Comparison of ENCODE assay signal across 15 cellular contexts in the genomic region with DNA sequence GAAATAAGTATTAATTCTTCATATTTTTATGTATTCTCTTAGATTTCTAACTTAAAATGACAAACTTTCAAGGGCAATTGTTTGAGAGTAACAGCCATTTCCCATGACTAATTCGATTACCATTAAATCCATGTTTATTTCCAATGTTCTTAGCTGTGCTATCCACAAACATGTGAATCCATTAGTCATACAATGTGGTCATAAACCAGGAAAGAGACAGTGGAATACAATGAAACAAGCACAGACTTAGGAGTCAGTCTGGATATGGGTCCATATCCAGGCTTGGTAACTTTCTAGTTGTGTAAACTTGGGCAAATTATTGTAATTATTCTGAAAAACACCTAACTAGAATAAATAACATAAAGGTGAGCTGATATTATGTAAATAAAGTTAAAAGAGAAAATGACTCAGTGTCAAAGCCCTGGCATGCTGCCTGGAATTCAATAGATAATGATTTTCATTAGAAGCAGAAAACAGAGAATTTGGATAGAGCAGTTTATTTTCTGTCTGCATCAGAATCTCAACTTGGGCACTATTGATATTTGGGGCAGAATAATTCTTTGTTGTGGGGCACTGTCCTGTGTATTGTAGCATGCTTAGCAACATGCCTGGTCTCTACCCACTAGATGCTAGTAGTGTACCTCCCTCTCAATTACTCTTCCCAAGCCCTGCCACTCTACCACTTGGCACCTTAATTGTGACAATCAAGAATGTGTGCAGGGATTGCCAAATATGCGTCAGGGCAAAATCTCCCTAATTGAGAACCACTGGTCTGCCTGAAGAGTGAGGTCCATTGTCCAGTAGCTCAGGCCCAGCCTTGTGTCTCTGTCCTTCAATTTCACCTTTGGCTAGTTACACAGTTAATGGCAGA. TPM values are rescaled to one million over a fixed set of nuclear protein-coding genes. Genes with fewer than 3 reads are reported as not detected.
A peak's percentile ranks its signal among the peaks of the same experiment; 100 is the strongest.
DNase-seq lines count a peak whose midpoint lies in the region; ATAC-seq and TF ChIP-seq lines count a peak whose summit lies in the region.
"Had no signal": no experiment of that assay in that cellular context is flagged by ENCODE, and none has a peak within 500 bp of the region (broad histone marks: within the 10 kb centered on the region; RNA-seq: fewer than 3 reads in every experiment).

No MANE protein-coding gene starts in this region.

- POLR2A ChIA-PET in BJ (lab: Charles Lee), result no interaction called here

- peak; percentile 81 to 88 for ATAC-seq in right cardiac atrium
- no peak for ATAC-seq in stimulated activated effector memory CD8-positive, alpha-beta T cell treated with anti-CD3 and anti-CD28 coated beads, Interleukin-12 subunit alpha, Interleukin-12 subunit beta, amount 100 ng/mL, for 72 hours
- no peak for ATAC-seq in gastrocnemius medialis
- ATAC-seq: GM23338 had no signal

- no peak overlapping the region for H3K27ac Mint-ChIP-seq in stimulated activated effector memory CD8-positive, alpha-beta T cell treated with anti-CD3 and anti-CD28 coated beads, Interleukin-12 subunit alpha, Interleukin-12 subunit beta, amount 100 ng/mL, for 72 hours
- no peak overlapping the region for H3K27ac Mint-ChIP-seq in glutamatergic neuron (ENCODE audit: unreplicated experiment)
- H3K27ac Mint-ChIP-seq: GM23338 had no signal

- no peak overlapping the region for H3K27ac ChIP-seq in right cardiac atrium (ENCODE audit: low read length)
- H3K27ac ChIP-seq in gastrocnemius medialis, result no peak overlapping the region
- H3K27ac ChIP-seq: esophagus squamous epithelium had no signal

- in situ Hi-C loops in gastrocnemius medialis (cut with MboI; ENCODE audit: low sequenced_read_pairs in 4 of 4), result loop anchor here in 2 of 4 donors (25.0 kb wide), 1 partner anchor 842 kb away; no protein-coding TSS in a partner anchor

- TF ChIP-seq CTCF in BJ (IDR thresholded peaks at IDR 0.05; ENCODE audit: insufficient read depth, low read depth, low read length) (no peak), glutamatergic neuron (IDR thresholded peaks at IDR 0.05; ENCODE audit: partially characterized antibody, unreplicated experiment) (no peak), gastrocnemius medialis (IDR thresholded peaks at IDR 0.05 in 4 of 5, conservative IDR thresholded peaks at IDR 0.05 in 1 of 5) (no peak)

- H3K36me3 Mint-ChIP-seq in stimulated activated effector memory CD8-positive, alpha-beta T cell treated with anti-CD3 and anti-CD28 coated beads, Interleukin-12 subunit alpha, Interleukin-12 subunit beta, amount 100 ng/mL, for 72 hours, result no peaks in the 10 kb centered on the region
- no peaks in the 10 kb centered on the region for H3K36me3 Mint-ChIP-seq in glutamatergic neuron (ENCODE audit: unreplicated experiment)

- peak; percentile 34 for DNase-seq in BJ (ENCODE audit: low read depth)
- DNase-seq in NCI-H226, result peak; percentile 16
- DNase-seq in dermis microvascular lymphatic vessel endothelial cell (ENCODE audit: low read depth in 2 of 2), result peak; percentile 72 to 80
- DNase-seq in right cardiac atrium, result no peak
- no peak for DNase-seq in posterior cingulate gyrus
- no peak for DNase-seq in stimulated activated effector memory CD8-positive, alpha-beta T cell treated with anti-CD3 and anti-CD28 coated beads, Interleukin-12 subunit alpha, Interleukin-12 subunit beta, amount 100 ng/mL, for 72 hours (ENCODE audit: low spot score in 2 of 2)
- DNase-seq in glutamatergic neuron, result no peak
- no peak for DNase-seq in gastrocnemius medialis
- DNase-seq: ACHN; activated effector memory CD4-positive, alpha-beta T cell treated with Interleukin-2 at 50 U/mL for 16 hours; esophagus squamous epithelium; MV-4-11; NCI-H2171 had no signal

- 69% methylated on average over 2 of the region's 2 CpGs for WGBS in right cardiac atrium

- intact Hi-C loops in right cardiac atrium (cut with DNase I) (no loop called here), posterior cingulate gyrus (cut with DNase I) (no loop called here), gastrocnemius medialis (cut with DNase I; ENCODE audit: low total_unique reads) (no loop called here)

- no peaks in the 10 kb centered on the region for H3K27me3 Mint-ChIP-seq in glutamatergic neuron (ENCODE audit: unreplicated experiment)

- H3K4me1 ChIP-seq in right cardiac atrium (ENCODE audit: control insufficient read depth, insufficient read depth, low read length), result no peaks in the 10 kb centered on the region
- H3K4me1 ChIP-seq in gastrocnemius medialis, result no peaks in the 10 kb centered on the region

- H3K4me3 ChIP-seq in BJ (ENCODE audit: low read depth, low read length), result no peak overlapping the region
- H3K4me3 ChIP-seq in right cardiac atrium (ENCODE audit: low read length), result no peak overlapping the region
- no peak overlapping the region for H3K4me3 ChIP-seq in gastrocnemius medialis
- H3K4me3 ChIP-seq: esophagus squamous epithelium, GM23338 had no signal

- H3K36me3 ChIP-seq in BJ (ENCODE audit: control insufficient read depth, insufficient read depth, low read length), result no peaks in the 10 kb centered on the region
- no peaks in the 10 kb centered on the region for H3K36me3 ChIP-seq in gastrocnemius medialis
- H3K36me3 ChIP-seq: esophagus squamous epithelium had no signal

- CTCF ChIA-PET in BJ (lab: Yijun Ruan, JAX), result no interaction called here

- H3K27me3 ChIP-seq in BJ (ENCODE audit: control insufficient read depth, insufficient read depth, low read length) (no peaks in the 10 kb centered on the region), right cardiac atrium (ENCODE audit: control insufficient read depth, insufficient read depth) (no peaks in the 10 kb centered on the region), gastrocnemius medialis (no peaks in the 10 kb centered on the region)
- H3K27me3 ChIP-seq: esophagus squamous epithelium had no signal

- H3K9me3 Mint-ChIP-seq in stimulated activated effector memory CD8-positive, alpha-beta T cell treated with anti-CD3 and anti-CD28 coated beads, Interleukin-12 subunit alpha, Interleukin-12 subunit beta, amount 100 ng/mL, for 72 hours, result no peaks in the 10 kb centered on the region
- no peaks in the 10 kb centered on the region for H3K9me3 Mint-ChIP-seq in glutamatergic neuron (ENCODE audit: unreplicated experiment)
- H3K9me3 Mint-ChIP-seq: GM23338 had no signal

- no peak overlapping the region for H3K4me3 Mint-ChIP-seq in stimulated activated effector memory CD8-positive, alpha-beta T cell treated with anti-CD3 and anti-CD28 coated beads, Interleukin-12 subunit alpha, Interleukin-12 subunit beta, amount 100 ng/mL, for 72 hours
- H3K4me3 Mint-ChIP-seq in glutamatergic neuron (ENCODE audit: unreplicated experiment), result no peak overlapping the region
- H3K4me3 Mint-ChIP-seq: GM23338 had no signal

- no peak for TF ChIP-seq POLR2A in gastrocnemius medialis (IDR thresholded peaks at IDR 0.05)

- H3K9me3 ChIP-seq in right cardiac atrium (ENCODE audit: control insufficient read depth, low read length) (no peaks in the 10 kb centered on the region), gastrocnemius medialis (no peaks in the 10 kb centered on the region)
- H3K9me3 ChIP-seq: esophagus squamous epithelium had no signal

- no peaks in the 10 kb centered on the region for H3K4me1 Mint-ChIP-seq in stimulated activated effector memory CD8-positive, alpha-beta T cell treated with anti-CD3 and anti-CD28 coated beads, Interleukin-12 subunit alpha, Interleukin-12 subunit beta, amount 100 ng/mL, for 72 hours
- no peaks in the 10 kb centered on the region for H3K4me1 Mint-ChIP-seq in glutamatergic neuron (ENCODE audit: low read depth, unreplicated experiment)
- H3K4me1 Mint-ChIP-seq: GM23338 had no signal

RNA-seq across cellular contexts. Expression of a gene that starts 44.7 kb away (rescaled TPM):
- polyA plus RNA-seq in BJ (2011; rRNA removed) (0.06 and 0.10 TPM in 2 replicates), right cardiac atrium (27.8 TPM)
- 0.10 and 0.38 TPM in 2 replicates for polyA minus RNA-seq in BJ (2011; rRNA and poly(A)+ RNA removed)
- total RNA-seq in dermis microvascular lymphatic vessel endothelial cell (0.13 TPM in 1 of 2 replicates, not detected in the other), right cardiac atrium (10 to 100 TPM; 25.2 to 46.3 (median 29.4) TPM), glutamatergic neuron (ENCODE audit: unreplicated experiment) (not detected), gastrocnemius medialis (1 to 10 TPM in 1 of 4 donors, under 1 TPM in 1, not detected in 2; 0.29 to 2.0 TPM)
- total RNA-seq: T-helper 2 cell treated with Interferon-gamma antibody and Interleukin-4, amounts not matched to agents 100 ng/mL and 5 ng/mL, for 36 hours had no signal

Comparison
In these comparisons a context has a peak if more than half of its experiments do, and no peak if none do; other contexts are left out.
1. DNase-seq: peak in BJ (single experiment), NCI-H226 (single experiment) and dermis microvascular lymphatic vessel endothelial cell (2 of 2); none in right cardiac atrium (0 of 3), posterior cingulate gyrus (0 of 10), stimulated activated effector memory CD8-positive, alpha-beta T cell treated with anti-CD3 and anti-CD28 coated beads, Interleukin-12 subunit alpha, Interleukin-12 subunit beta, amount 100 ng/mL, for 72 hours (0 of 2), glutamatergic neuron (single experiment) and gastrocnemius medialis (0 of 2).
2. ATAC-seq: peak in right cardiac atrium (2 of 2); none in stimulated activated effector memory CD8-positive, alpha-beta T cell treated with anti-CD3 and anti-CD28 coated beads, Interleukin-12 subunit alpha, Interleukin-12 subunit beta, amount 100 ng/mL, for 72 hours (single experiment) and gastrocnemius medialis (0 of 2).
3. RNA of a gene that starts 44.7 kb away (total RNA-seq): 25.2 to 46.3 TPM in right cardiac atrium; 0.29 to 2.0 TPM in gastrocnemius medialis, 0.13 TPM in dermis microvascular lymphatic vessel endothelial cell and not detected in glutamatergic neuron (single experiment); every median in the first group is over 4 times any median in the second.